In the genomic region with DNA sequence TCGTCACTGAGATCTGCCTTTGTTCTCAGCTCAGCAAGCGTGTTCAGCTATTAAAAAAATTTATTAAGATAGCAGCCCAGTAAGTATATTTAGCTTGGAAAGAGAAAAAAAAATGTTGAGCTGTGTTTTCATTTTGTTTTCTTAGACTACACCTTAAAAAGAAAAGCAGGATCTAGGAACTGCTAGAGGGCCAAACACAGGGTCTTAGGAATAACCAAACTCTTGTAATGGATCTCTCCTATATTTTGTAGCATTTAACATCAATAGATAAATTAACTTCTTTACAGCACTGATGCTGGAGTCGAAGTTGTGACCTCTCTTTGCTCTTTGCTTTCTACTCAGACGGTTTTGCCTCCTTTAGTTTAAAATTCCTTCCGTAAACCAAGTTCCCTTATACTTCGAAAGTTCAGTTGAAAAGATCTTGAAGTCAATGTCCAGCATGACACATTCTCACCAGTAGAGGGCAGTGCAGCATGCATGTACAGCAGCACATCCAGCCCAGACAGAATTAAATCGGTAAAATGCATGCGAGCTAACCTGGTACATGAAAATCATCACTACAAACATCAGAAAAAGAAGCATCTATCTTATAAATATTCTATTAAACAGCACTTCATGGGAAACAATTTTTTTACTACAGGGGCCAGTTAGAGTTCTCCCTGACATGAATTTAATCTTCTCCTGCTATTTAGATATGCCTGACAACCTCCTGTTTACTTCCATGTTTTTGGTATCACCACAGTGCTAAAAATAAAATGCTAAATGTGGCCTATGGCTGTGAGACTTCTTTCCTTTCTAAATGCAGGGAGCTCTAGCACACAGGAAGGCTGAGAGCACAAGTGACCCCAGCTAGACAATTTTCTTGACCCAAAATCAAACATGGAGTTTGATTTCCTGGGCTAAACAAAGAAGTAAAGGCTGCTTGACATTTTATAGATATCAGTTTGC, we compare ENCODE assay signal across 8 cellular contexts. TPM values are rescaled to one million over a fixed set of nuclear protein-coding genes. Genes with fewer than 3 reads are reported as not detected.
DNase-seq lines count a peak whose midpoint lies in the region; ATAC-seq and TF ChIP-seq lines count a peak whose summit lies in the region.

No MANE protein-coding gene starts in this region.

- TF ChIP-seq CTCF in DOHH2 (IDR thresholded peaks at IDR 0.05; ENCODE audit: low read depth, low read length, poor library complexity, severe bottlenecking) (peak; percentile 96), colonic mucosa (IDR thresholded peaks at IDR 0.05) (peak; percentile 90), liver (IDR thresholded peaks at IDR 0.05; ENCODE audit: low read depth, low read length, missing input control) (peak; percentile 97)

- DNase-seq in NCI-H524 treated with DMSO at 0.1 percent for 48 hours (lab: John Stamatoyannopoulos, UW) (peak; percentile 4), colonic mucosa (peak; percentile 92)
- DNase-seq in activated CD4-positive, alpha-beta T cell treated with anti-CD3 and anti-CD28 coated beads for 48 hours, result peak; percentile 85
- peak; percentile 68 for DNase-seq in stimulated activated CD4-positive, alpha-beta T cell treated with anti-CD3 and anti-CD28 coated beads, Interleukin-4, amount 100 ng/mL, for 1 hour

- peak; percentile 99 to 100 for TF ChIP-seq RAD21 in liver (IDR thresholded peaks at IDR 0.05)

- peaks cover 24% of the 10 kb centered on the region for H3F3A ChIP-seq in DOHH2 (ENCODE audit: control insufficient read depth, insufficient read depth)

- no peaks in the 10 kb centered on the region for H3K79me2 ChIP-seq in DOHH2 (ENCODE audit: control insufficient read depth, low read length)

- WGBS in liver, result 27% methylated on average over 8 of the region's 8 CpGs

- H3K4me3 ChIP-seq in DOHH2 (ENCODE audit: low read length) (peak overlapping the region; percentile 35), colonic mucosa (no peak overlapping the region), liver (ENCODE audit: low read depth in 1 of 3, low read length in 3 of 3) (no peak overlapping the region)

- no peaks in the 10 kb centered on the region for H3K27me3 ChIP-seq in DOHH2 (ENCODE audit: control insufficient read depth, low read length)
- H3K27me3 ChIP-seq in colonic mucosa, result no peaks in the 10 kb centered on the region
- H3K27me3 ChIP-seq in liver (ENCODE audit: control insufficient read depth in 4 of 4, insufficient read depth in 4 of 4, low read length in 3 of 4), result no peaks in the 10 kb centered on the region

- H3K36me3 ChIP-seq in DOHH2 (ENCODE audit: control insufficient read depth, low read length) (no peaks in the 10 kb centered on the region), colonic mucosa (no peaks in the 10 kb centered on the region), liver (ENCODE audit: control insufficient read depth in 4 of 4, insufficient read depth in 3 of 4, low read depth in 1 of 4, low read length in 3 of 4) (peaks cover 0 to 22% (median 18%) of the 10 kb centered on the region in 4 donors)

- H3K9ac ChIP-seq in colonic mucosa (ENCODE audit: low read depth in 2 of 2, low read length in 2 of 2), result no peak overlapping the region
- H3K9ac ChIP-seq in liver (ENCODE audit: low read depth in 1 of 2, low read length in 2 of 2), result peak overlapping the region in 1 of 2 donors; percentile 55

- H3K9me2 ChIP-seq in DOHH2 (replicated peaks; ENCODE audit: control insufficient read depth, low read length), result no peaks in the 10 kb centered on the region

- ATAC-seq in HG03066 (IDR thresholded peaks at IDR 0.05; ENCODE audit: low read depth, unreplicated experiment) (peak; percentile 66), HG03196 (IDR thresholded peaks at IDR 0.05; ENCODE audit: unreplicated experiment) (no peak)

- H3K4me1 ChIP-seq in DOHH2 (ENCODE audit: control insufficient read depth, low read length), result peaks cover 59% of the 10 kb centered on the region
- peaks cover 6% of the 10 kb centered on the region for H3K4me1 ChIP-seq in colonic mucosa
- no peaks in the 10 kb centered on the region for H3K4me1 ChIP-seq in liver (ENCODE audit: control insufficient read depth in 4 of 4, insufficient read depth in 4 of 4, low read length in 3 of 4)

- H3K9me3 ChIP-seq in DOHH2 (ENCODE audit: control insufficient read depth, insufficient read depth, low read length), result no peaks in the 10 kb centered on the region
- no peaks in the 10 kb centered on the region for H3K9me3 ChIP-seq in colonic mucosa
- H3K9me3 ChIP-seq in liver (ENCODE audit: control insufficient read depth in 4 of 4, low read length in 3 of 4), result no peaks in the 10 kb centered on the region

- peak overlapping the region; percentile 86 for H3K27ac ChIP-seq in DOHH2 (ENCODE audit: low read depth, low read length)
- no peak overlapping the region for H3K27ac ChIP-seq in colonic mucosa
- H3K27ac ChIP-seq in liver (ENCODE audit: low read depth in 1 of 2, low read length in 2 of 2), result peak overlapping the region in 1 of 2 donors; percentile 15

- H3K4me2 ChIP-seq in DOHH2 (ENCODE audit: low read length), result peak overlapping the region; percentile 66

- intact Hi-C loops in colonic mucosa (cut with DNase I), result loop anchor here (2.0 to 5.0 kb wide), 2 partner anchors 65 to 183 kb away; no protein-coding TSS in a partner anchor

- H4K20me1 ChIP-seq in DOHH2 (ENCODE audit: control insufficient read depth, insufficient read depth, low read depth, low read length), result no peaks in the 10 kb centered on the region

TF ChIP-seq in liver, 16 proteins besides CTCF, POLR2A, EP300 and RAD21:
- TF ChIP-seq RXRA (IDR thresholded peaks at IDR 0.05) (peak in 1 of 2 donors; percentile 11), YY1 (IDR thresholded peaks at IDR 0.05) (peak; percentile 26), FOXA1 (IDR thresholded peaks at IDR 0.05) (no peak)
- TF ChIP-seq, protein P1, sequence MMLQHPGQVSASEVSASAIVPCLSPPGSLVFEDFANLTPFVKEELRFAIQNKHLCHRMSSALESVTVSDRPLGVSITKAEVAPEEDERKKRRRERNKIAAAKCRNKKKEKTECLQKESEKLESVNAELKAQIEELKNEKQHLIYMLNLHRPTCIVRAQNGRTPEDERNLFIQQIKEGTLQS (IDR thresholded peaks at IDR 0.05), result no peak

RNA-seq across cellular contexts. Expression of a gene that starts 48.2 kb away (rescaled TPM):
- total RNA-seq in colonic mucosa (10 to 100 TPM; 22.6 to 38.9 TPM), liver (10 to 100 TPM; 16.8 to 22.6 TPM)
- 10 to 100 TPM in 1 of 2 donors, 1 to 10 TPM in 1; 9.1 to 13.1 TPM for polyA plus RNA-seq in liver

Comparison
In these comparisons a context has a peak if more than half of its experiments do, and no peak if none do; other contexts are left out.
1. DNase-seq: peak in every context shown above with its lines; median percentile 92 in colonic mucosa; 85 in activated CD4-positive, alpha-beta T cell treated with anti-CD3 and anti-CD28 coated beads for 48 hours; 68 in stimulated activated CD4-positive, alpha-beta T cell treated with anti-CD3 and anti-CD28 coated beads, Interleukin-4, amount 100 ng/mL, for 1 hour; 4 in NCI-H524 treated with DMSO at 0.1 percent for 48 hours.